In the genomic region with DNA sequence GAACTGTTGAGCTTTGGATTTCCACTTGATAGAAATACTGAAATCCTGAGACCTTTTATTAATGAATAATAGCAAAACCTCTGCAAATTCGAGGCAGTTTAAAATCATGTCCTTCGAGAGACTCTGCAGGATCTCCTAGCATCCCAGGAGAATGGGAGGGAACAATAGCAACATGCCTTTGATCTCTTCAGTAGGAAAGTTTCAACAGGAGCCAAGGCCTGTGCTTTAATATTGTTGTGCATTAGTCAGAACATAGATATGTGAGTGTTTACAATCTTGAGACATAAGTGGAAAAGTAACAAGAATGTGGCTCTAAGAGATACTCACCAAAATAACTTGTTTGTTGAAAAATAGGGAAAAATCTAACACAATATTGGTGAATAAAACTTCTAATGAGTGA, we compare ENCODE assay signal across 1 cellular context.
TF ChIP-seq lines count a peak whose summit lies in the region.

No MANE protein-coding gene starts in this region.

TF ChIP-seq in GM23338, 12 proteins besides CTCF, POLR2A, EP300 and RAD21 (continued from another document):
- TF ChIP-seq, protein P1, sequence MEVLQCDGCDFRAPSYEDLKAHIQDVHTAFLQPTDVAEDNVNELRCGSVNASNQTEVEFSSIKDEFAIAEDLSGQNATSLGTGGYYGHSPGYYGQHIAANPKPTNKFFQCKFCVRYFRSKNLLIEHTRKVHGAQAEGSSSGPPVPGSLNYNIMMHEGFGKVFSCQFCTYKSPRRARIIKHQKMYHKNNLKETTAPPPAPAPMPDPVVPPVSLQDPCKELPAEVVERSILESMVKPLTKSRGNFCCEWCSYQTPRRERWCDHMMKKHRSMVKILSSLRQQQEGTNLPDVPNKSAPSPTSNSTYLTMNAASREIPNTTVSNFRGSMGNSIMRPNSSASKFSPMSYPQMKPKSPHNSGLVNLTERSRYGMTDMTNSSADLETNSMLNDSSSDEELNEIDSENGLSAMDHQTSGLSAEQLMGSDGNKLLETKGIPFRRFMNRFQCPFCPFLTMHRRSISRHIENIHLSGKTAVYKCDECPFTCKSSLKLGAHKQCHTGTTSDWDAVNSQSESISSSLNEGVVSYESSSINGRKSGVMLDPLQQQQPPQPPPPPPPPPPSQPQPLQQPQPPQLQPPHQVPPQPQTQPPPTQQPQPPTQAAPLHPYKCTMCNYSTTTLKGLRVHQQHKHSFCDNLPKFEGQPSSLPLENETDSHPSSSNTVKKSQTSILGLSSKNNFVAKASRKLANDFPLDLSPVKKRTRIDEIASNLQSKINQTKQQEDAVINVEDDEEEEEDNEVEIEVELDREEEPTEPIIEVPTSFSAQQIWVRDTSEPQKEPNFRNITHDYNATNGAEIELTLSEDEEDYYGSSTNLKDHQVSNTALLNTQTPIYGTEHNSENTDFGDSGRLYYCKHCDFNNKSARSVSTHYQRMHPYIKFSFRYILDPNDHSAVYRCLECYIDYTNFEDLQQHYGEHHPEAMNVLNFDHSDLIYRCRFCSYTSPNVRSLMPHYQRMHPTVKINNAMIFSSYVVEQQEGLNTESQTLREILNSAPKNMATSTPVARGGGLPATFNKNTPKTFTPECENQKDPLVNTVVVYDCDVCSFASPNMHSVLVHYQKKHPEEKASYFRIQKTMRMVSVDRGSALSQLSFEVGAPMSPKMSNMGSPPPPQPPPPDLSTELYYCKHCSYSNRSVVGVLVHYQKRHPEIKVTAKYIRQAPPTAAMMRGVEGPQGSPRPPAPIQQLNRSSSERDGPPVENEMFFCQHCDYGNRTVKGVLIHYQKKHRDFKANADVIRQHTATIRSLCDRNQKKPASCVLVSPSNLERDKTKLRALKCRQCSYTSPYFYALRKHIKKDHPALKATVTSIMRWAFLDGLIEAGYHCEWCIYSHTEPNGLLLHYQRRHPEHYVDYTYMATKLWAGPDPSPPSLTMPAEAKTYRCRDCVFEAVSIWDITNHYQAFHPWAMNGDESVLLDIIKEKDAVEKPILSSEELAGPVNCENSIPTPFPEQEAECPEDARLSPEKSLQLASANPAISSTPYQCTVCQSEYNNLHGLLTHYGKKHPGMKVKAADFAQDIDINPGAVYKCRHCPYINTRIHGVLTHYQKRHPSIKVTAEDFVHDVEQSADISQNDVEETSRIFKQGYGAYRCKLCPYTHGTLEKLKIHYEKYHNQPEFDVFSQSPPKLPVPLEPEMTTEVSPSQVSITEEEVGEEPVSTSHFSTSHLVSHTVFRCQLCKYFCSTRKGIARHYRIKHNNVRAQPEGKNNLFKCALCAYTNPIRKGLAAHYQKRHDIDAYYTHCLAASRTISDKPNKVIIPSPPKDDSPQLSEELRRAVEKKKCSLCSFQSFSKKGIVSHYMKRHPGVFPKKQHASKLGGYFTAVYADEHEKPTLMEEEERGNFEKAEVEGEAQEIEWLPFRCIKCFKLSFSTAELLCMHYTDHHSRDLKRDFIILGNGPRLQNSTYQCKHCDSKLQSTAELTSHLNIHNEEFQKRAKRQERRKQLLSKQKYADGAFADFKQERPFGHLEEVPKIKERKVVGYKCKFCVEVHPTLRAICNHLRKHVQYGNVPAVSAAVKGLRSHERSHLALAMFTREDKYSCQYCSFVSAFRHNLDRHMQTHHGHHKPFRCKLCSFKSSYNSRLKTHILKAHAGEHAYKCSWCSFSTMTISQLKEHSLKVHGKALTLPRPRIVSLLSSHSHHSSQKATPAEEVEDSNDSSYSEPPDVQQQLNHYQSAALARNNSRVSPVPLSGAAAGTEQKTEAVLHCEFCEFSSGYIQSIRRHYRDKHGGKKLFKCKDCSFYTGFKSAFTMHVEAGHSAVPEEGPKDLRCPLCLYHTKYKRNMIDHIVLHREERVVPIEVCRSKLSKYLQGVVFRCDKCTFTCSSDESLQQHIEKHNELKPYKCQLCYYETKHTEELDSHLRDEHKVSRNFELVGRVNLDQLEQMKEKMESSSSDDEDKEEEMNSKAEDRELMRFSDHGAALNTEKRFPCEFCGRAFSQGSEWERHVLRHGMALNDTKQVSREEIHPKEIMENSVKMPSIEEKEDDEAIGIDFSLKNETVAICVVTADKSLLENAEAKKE (CRISPR knock-in tag; IDR thresholded peaks at IDR 0.05), result no peak
